In genomic region chr12:53049582-53050318, GRCh38 we compare ENCODE assay signal across 1 cellular context.
TF ChIP-seq lines count a peak whose summit lies in the region.

A gene with protein sequence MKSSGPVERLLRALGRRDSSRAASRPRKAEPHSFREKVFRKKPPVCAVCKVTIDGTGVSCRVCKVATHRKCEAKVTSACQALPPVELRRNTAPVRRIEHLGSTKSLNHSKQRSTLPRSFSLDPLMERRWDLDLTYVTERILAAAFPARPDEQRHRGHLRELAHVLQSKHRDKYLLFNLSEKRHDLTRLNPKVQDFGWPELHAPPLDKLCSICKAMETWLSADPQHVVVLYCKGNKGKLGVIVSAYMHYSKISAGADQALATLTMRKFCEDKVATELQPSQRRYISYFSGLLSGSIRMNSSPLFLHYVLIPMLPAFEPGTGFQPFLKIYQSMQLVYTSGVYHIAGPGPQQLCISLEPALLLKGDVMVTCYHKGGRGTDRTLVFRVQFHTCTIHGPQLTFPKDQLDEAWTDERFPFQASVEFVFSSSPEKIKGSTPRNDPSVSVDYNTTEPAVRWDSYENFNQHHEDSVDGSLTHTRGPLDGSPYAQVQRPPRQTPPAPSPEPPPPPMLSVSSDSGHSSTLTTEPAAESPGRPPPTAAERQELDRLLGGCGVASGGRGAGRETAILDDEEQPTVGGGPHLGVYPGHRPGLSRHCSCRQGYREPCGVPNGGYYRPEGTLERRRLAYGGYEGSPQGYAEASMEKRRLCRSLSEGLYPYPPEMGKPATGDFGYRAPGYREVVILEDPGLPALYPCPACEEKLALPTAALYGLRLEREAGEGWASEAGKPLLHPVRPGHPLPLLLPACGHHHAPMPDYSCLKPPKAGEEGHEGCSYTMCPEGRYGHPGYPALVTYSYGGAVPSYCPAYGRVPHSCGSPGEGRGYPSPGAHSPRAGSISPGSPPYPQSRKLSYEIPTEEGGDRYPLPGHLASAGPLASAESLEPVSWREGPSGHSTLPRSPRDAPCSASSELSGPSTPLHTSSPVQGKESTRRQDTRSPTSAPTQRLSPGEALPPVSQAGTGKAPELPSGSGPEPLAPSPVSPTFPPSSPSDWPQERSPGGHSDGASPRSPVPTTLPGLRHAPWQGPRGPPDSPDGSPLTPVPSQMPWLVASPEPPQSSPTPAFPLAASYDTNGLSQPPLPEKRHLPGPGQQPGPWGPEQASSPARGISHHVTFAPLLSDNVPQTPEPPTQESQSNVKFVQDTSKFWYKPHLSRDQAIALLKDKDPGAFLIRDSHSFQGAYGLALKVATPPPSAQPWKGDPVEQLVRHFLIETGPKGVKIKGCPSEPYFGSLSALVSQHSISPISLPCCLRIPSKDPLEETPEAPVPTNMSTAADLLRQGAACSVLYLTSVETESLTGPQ (N-terminal part only) (plus strand): TSS chr12:53050065. CDS start chr12:53050186, 121 bp downstream.

TF ChIP-seq in HepG2, 621 proteins besides CTCF, POLR2A, EP300 and RAD21 (continued from another document and continues in another):
- no peak for TF ChIP-seq ZFP36 (IDR thresholded peaks at IDR 0.05; ENCODE audit: borderline replicate concordance, low read depth, low read length, partially characterized antibody)
- no peak for TF ChIP-seq NCOA5 (CRISPR knock-in tag; IDR thresholded peaks at IDR 0.05)
- no peak for TF ChIP-seq PRDM10 (CRISPR knock-in tag; IDR thresholded peaks at IDR 0.05; ENCODE audit: low read depth)
- no peak for TF ChIP-seq FOXK1 (CRISPR knock-in tag; IDR thresholded peaks at IDR 0.05; ENCODE audit: borderline replicate concordance, low read depth)
- no peak for TF ChIP-seq KDM6A (CRISPR knock-in tag; IDR thresholded peaks at IDR 0.05; ENCODE audit: low read depth)
- TF ChIP-seq SRY (CRISPR knock-in tag; IDR thresholded peaks at IDR 0.05), result peak; percentile 50; the same call in 1 of the 2 replicates
- TF ChIP-seq, protein P1, sequence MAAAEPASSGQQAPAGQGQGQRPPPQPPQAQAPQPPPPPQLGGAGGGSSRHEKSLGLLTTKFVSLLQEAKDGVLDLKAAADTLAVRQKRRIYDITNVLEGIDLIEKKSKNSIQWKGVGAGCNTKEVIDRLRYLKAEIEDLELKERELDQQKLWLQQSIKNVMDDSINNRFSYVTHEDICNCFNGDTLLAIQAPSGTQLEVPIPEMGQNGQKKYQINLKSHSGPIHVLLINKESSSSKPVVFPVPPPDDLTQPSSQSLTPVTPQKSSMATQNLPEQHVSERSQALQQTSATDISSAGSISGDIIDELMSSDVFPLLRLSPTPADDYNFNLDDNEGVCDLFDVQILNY (CRISPR knock-in tag; conservative IDR thresholded peaks at IDR 0.05), result no peak
- no peak for TF ChIP-seq ATF7 (IDR thresholded peaks at IDR 0.05)
- no peak for TF ChIP-seq ATF7 (CRISPR knock-in tag; IDR thresholded peaks at IDR 0.05)
- no peak for TF ChIP-seq ZNF446 (CRISPR knock-in tag; IDR thresholded peaks at IDR 0.05)
- TF ChIP-seq ADNP (CRISPR knock-in tag; IDR thresholded peaks at IDR 0.05), result no peak
- TF ChIP-seq TARDBP (CRISPR knock-in tag; IDR thresholded peaks at IDR 0.05), result peak; percentile 33; the same call in 1 of the 2 replicates
- no peak for TF ChIP-seq NFYC (CRISPR knock-in tag; IDR thresholded peaks at IDR 0.05)
- no peak for TF ChIP-seq ISX (CRISPR knock-in tag; conservative IDR thresholded peaks at IDR 0.05)
- TF ChIP-seq FOXM1 (CRISPR knock-in tag; IDR thresholded peaks at IDR 0.05), result no peak
- TF ChIP-seq SNAPC5 (CRISPR knock-in tag; IDR thresholded peaks at IDR 0.05; ENCODE audit: borderline replicate concordance), result no peak
- peak; percentile 57; the same call in 1 of the 2 replicates for TF ChIP-seq MED1 (CRISPR knock-in tag; IDR thresholded peaks at IDR 0.05)
- no peak for TF ChIP-seq NCOA1 (CRISPR knock-in tag; IDR thresholded peaks at IDR 0.05)
- no peak for TF ChIP-seq HHEX (CRISPR knock-in tag; IDR thresholded peaks at IDR 0.05)
- no peak for TF ChIP-seq GPN1 (CRISPR knock-in tag; IDR thresholded peaks at IDR 0.05; ENCODE audit: borderline replicate concordance)
- no peak for TF ChIP-seq DR1 (CRISPR knock-in tag; IDR thresholded peaks at IDR 0.05)
- peak; percentile 48; the same call in 1 of the 2 replicates for TF ChIP-seq ZNF142 (CRISPR knock-in tag; IDR thresholded peaks at IDR 0.05)
- TF ChIP-seq, protein P2, sequence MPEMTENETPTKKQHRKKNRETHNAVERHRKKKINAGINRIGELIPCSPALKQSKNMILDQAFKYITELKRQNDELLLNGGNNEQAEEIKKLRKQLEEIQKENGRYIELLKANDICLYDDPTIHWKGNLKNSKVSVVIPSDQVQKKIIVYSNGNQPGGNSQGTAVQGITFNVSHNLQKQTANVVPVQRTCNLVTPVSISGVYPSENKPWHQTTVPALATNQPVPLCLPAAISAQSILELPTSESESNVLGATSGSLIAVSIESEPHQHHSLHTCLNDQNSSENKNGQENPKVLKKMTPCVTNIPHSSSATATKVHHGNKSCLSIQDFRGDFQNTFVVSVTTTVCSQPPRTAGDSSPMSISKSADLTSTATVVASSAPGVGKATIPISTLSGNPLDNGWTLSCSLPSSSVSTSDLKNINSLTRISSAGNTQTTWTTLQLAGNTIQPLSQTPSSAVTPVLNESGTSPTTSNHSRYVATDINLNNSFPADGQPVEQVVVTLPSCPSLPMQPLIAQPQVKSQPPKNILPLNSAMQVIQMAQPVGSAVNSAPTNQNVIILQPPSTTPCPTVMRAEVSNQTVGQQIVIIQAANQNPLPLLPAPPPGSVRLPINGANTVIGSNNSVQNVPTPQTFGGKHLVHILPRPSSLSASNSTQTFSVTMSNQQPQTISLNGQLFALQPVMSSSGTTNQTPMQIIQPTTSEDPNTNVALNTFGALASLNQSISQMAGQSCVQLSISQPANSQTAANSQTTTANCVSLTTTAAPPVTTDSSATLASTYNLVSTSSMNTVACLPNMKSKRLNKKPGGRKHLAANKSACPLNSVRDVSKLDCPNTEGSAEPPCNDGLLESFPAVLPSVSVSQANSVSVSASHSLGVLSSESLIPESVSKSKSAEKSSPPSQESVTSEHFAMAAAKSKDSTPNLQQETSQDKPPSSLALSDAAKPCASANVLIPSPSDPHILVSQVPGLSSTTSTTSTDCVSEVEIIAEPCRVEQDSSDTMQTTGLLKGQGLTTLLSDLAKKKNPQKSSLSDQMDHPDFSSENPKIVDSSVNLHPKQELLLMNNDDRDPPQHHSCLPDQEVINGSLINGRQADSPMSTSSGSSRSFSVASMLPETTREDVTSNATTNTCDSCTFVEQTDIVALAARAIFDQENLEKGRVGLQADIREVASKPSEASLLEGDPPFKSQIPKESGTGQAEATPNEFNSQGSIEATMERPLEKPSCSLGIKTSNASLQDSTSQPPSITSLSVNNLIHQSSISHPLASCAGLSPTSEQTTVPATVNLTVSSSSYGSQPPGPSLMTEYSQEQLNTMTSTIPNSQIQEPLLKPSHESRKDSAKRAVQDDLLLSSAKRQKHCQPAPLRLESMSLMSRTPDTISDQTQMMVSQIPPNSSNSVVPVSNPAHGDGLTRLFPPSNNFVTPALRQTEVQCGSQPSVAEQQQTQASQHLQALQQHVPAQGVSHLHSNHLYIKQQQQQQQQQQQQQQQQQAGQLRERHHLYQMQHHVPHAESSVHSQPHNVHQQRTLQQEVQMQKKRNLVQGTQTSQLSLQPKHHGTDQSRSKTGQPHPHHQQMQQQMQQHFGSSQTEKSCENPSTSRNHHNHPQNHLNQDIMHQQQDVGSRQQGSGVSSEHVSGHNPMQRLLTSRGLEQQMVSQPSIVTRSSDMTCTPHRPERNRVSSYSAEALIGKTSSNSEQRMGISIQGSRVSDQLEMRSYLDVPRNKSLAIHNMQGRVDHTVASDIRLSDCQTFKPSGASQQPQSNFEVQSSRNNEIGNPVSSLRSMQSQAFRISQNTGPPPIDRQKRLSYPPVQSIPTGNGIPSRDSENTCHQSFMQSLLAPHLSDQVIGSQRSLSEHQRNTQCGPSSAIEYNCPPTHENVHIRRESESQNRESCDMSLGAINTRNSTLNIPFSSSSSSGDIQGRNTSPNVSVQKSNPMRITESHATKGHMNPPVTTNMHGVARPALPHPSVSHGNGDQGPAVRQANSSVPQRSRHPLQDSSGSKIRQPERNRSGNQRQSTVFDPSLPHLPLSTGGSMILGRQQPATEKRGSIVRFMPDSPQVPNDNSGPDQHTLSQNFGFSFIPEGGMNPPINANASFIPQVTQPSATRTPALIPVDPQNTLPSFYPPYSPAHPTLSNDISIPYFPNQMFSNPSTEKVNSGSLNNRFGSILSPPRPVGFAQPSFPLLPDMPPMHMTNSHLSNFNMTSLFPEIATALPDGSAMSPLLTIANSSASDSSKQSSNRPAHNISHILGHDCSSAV (CRISPR knock-in tag; IDR thresholded peaks at IDR 0.05; ENCODE audit: borderline replicate concordance), result no peak
- TF ChIP-seq REL (CRISPR knock-in tag; conservative IDR thresholded peaks at IDR 0.05), result no peak
- TF ChIP-seq MXD4 (CRISPR knock-in tag; IDR thresholded peaks at IDR 0.05), result no peak
- TF ChIP-seq TSC22D2 (CRISPR knock-in tag; IDR thresholded peaks at IDR 0.05; ENCODE audit: borderline replicate concordance), result no peak
- TF ChIP-seq ZNF510 (CRISPR knock-in tag; IDR thresholded peaks at IDR 0.05; ENCODE audit: low read depth), result no peak
- TF ChIP-seq, protein P3, sequence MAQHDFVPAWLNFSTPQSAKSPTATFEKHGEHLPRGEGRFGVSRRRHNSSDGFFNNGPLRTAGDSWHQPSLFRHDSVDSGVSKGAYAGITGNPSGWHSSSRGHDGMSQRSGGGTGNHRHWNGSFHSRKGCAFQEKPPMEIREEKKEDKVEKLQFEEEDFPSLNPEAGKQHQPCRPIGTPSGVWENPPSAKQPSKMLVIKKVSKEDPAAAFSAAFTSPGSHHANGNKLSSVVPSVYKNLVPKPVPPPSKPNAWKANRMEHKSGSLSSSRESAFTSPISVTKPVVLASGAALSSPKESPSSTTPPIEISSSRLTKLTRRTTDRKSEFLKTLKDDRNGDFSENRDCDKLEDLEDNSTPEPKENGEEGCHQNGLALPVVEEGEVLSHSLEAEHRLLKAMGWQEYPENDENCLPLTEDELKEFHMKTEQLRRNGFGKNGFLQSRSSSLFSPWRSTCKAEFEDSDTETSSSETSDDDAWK (CRISPR knock-in tag; IDR thresholded peaks at IDR 0.05), result no peak
- TF ChIP-seq ZNF350 (CRISPR knock-in tag; IDR thresholded peaks at IDR 0.05; ENCODE audit: borderline replicate concordance, low read depth), result 0 out of 2 replicates have a peak, but pooled peaks have one; percentile 34
- TF ChIP-seq HOXA5 (CRISPR knock-in tag; IDR thresholded peaks at IDR 0.05), result no peak
- TF ChIP-seq ZNF136 (CRISPR knock-in tag; IDR thresholded peaks at IDR 0.05; ENCODE audit: low read depth), result no peak
